ENCODE assay signal across 8 cellular contexts in genomic region chr4:139815646-139816601, GRCh38.
A peak's percentile ranks its signal among the peaks of the same experiment; 100 is the strongest.
DNase-seq lines count a peak whose midpoint lies in the region; ATAC-seq and TF ChIP-seq lines count a peak whose summit lies in the region.

No MANE protein-coding gene starts in this region.

- H3K4me3 ChIP-seq in SK-N-SH (ENCODE audit: low read depth in 2 of 2, low read length in 1 of 2) (peak overlapping the region; percentile 40 to 58), fibroblast of the aortic adventitia (ENCODE audit: low read depth, low read length) (peak overlapping the region; percentile 61), neuron (ENCODE audit: low read length) (peak overlapping the region; percentile 48)

- 29% methylated on average over 24 of the region's 24 CpGs for WGBS in SK-N-SH (ENCODE audit: low lambda C conversion rate)

- DNase-seq in activated CD4-positive, CD25-positive, alpha-beta regulatory T cell treated with anti-CD3 and anti-CD28 coated beads, Interleukin-2, amount 50 U/mL, for 72 hours = no peak
- DNase-seq in SK-N-SH = no peak
- DNase-seq in fibroblast of the aortic adventitia (ENCODE audit: low read depth) = peak; percentile 83
- DNase-seq in posterior vena cava (ENCODE audit: low spot score) = no peak
- no peak for DNase-seq in GM19238 (ENCODE audit: insufficient read length, low spot score)

- H3K9ac ChIP-seq in SK-N-SH = peak overlapping the region; percentile 72

- TF ChIP-seq CTCF in SK-N-SH (IDR thresholded peaks at IDR 0.05) (no peak), fibroblast of the aortic adventitia (IDR thresholded peaks at IDR 0.05; ENCODE audit: insufficient read depth, low read length) (no peak)

- H3K9me2 ChIP-seq in SK-N-SH = no peaks in the 10 kb centered on the region

- peaks cover 6% of the 10 kb centered on the region for H3F3A ChIP-seq in SK-N-SH (replicated peaks; ENCODE audit: insufficient read depth)

- peak overlapping the region; percentile 89 to 92 for H3K27ac ChIP-seq in SK-N-SH (ENCODE audit: low read depth in 2 of 2, low read length in 1 of 2)

- TF ChIP-seq EP300 in SK-N-SH (IDR thresholded peaks at IDR 0.05; ENCODE audit: borderline replicate concordance in 1 of 2, low read depth in 1 of 2, low read length in 1 of 2) = peak in 1 of 2 experiments; percentile 73; a peak in 1 of 4 replicates

- H3K9me3 ChIP-seq in SK-N-SH = no peaks in the 10 kb centered on the region
- H3K9me3 ChIP-seq in neuron (ENCODE audit: low read length) = peaks cover under 1% of the 10 kb centered on the region

- H3K4me1 ChIP-seq in SK-N-SH (ENCODE audit: control insufficient read depth in 1 of 2, insufficient read depth in 2 of 2, low read depth in 1 of 2, low read length in 1 of 2) (peaks cover 18 to 30% of the 10 kb centered on the region in 2 experiments), neuron (ENCODE audit: insufficient read depth, low read length) (peaks cover 37% of the 10 kb centered on the region)

- intact Hi-C loops in posterior vena cava (cut with DNase I) = no loop called here

- H2AFZ ChIP-seq in SK-N-SH (ENCODE audit: low read depth) = peak overlapping the region; percentile 73; the same call in 1 of the 2 replicates
- H2AFZ ChIP-seq in neuron (ENCODE audit: low read depth, low read length) = no peak overlapping the region

- CTCF ChIA-PET in SK-N-SH (lab: Yijun Ruan, JAX) = interaction anchor here (1.0 kb wide), 1 partner anchor 438 kb away, joined by 3 read pairs; no protein-coding TSS in a partner anchor

- no peaks in the 10 kb centered on the region for H3K27me3 ChIP-seq in SK-N-SH (ENCODE audit: insufficient read depth)
- no peaks in the 10 kb centered on the region for H3K27me3 ChIP-seq in neuron (ENCODE audit: insufficient read depth, low read length)

- TF ChIP-seq RAD21 in SK-N-SH (IDR thresholded peaks at IDR 0.05; ENCODE audit: low read length) = no peak

- peak overlapping the region; percentile 72 for H3K4me2 ChIP-seq in SK-N-SH

- H3K79me2 ChIP-seq in SK-N-SH (ENCODE audit: insufficient read depth) = no peaks in the 10 kb centered on the region

- H4K20me1 ChIP-seq in SK-N-SH (ENCODE audit: insufficient read depth) = no peaks in the 10 kb centered on the region

- POLR2A ChIA-PET in SK-N-SH (lab: Yijun Ruan, JAX) = interaction anchor here (1.5 to 1.7 kb wide), 2 partner anchors 7 to 36 kb away, joined by 3 to 4 read pairs; no protein-coding TSS in a partner anchor

- no peaks in the 10 kb centered on the region for H3K36me3 ChIP-seq in SK-N-SH (replicated peaks in 1 of 2; ENCODE audit: control insufficient read depth in 1 of 2, insufficient read depth in 2 of 2, low read length in 1 of 2)
- no peaks in the 10 kb centered on the region for H3K36me3 ChIP-seq in neuron (ENCODE audit: insufficient read depth, low read length)

- peak; percentile 62 to 65 for ATAC-seq in activated CD4-positive, CD25-positive, alpha-beta regulatory T cell treated with anti-CD3 and anti-CD28 coated beads, Interleukin-2, amount 50 U/mL, for 24 hours
- ATAC-seq in HG02642 (IDR thresholded peaks at IDR 0.05; ENCODE audit: poor library complexity, unreplicated experiment) = no peak

TF ChIP-seq in SK-N-SH, 30 proteins besides CTCF, POLR2A, EP300 and RAD21:
- no peak for TF ChIP-seq RFX5 (IDR thresholded peaks at IDR 0.05; ENCODE audit: low read length)
- TF ChIP-seq PBX3 (IDR thresholded peaks at IDR 0.05) = peak; percentile 64
- TF ChIP-seq USF2 (IDR thresholded peaks at IDR 0.05; ENCODE audit: borderline replicate concordance, low read depth, low read length) = no peak
- peak; percentile 61; the same call in 1 of the 2 replicates for TF ChIP-seq NFIC (IDR thresholded peaks at IDR 0.05; ENCODE audit: borderline replicate concordance)
- TF ChIP-seq REST (IDR thresholded peaks at IDR 0.05; ENCODE audit: low read depth, low read length) = 0 out of 2 replicates have a peak, but pooled peaks have one; percentile 13
- no peak for TF ChIP-seq SIN3A (IDR thresholded peaks at IDR 0.05; ENCODE audit: borderline replicate concordance, low read depth, low read length)
- TF ChIP-seq MAX (IDR thresholded peaks at IDR 0.05; ENCODE audit: low read depth) = peak; percentile 54; the same call in 1 of the 2 replicates
- TF ChIP-seq ZBTB33 (IDR thresholded peaks at IDR 0.05; ENCODE audit: borderline replicate concordance, low read depth) = no peak; the same call in 1 of the 2 replicates
- TF ChIP-seq TEAD4 (IDR thresholded peaks at IDR 0.05; ENCODE audit: borderline replicate concordance, insufficient read depth) = peak; percentile 55; the same call in 1 of the 2 replicates
- TF ChIP-seq ELF1 (IDR thresholded peaks at IDR 0.05) = no peak
- TF ChIP-seq GABPA (IDR thresholded peaks at IDR 0.05; ENCODE audit: low read depth) = no peak
- TF ChIP-seq RCOR1 (IDR thresholded peaks at IDR 0.05; ENCODE audit: low read length) = no peak
- TF ChIP-seq YY1 (IDR thresholded peaks at IDR 0.05; ENCODE audit: low read depth) = no peak
- peak; percentile 87 for TF ChIP-seq JUND (IDR thresholded peaks at IDR 0.05)
- peak; percentile 54; the same call in 1 of the 2 replicates for TF ChIP-seq POLR2AphosphoS5 (IDR thresholded peaks at IDR 0.05; ENCODE audit: low read depth, low read length)
- peak; percentile 81 for TF ChIP-seq TCF12 (IDR thresholded peaks at IDR 0.05)
- TF ChIP-seq MEF2A (IDR thresholded peaks at IDR 0.05; ENCODE audit: borderline replicate concordance, low read depth) = peak; percentile 99
- TF ChIP-seq FOSL2 (IDR thresholded peaks at IDR 0.05; ENCODE audit: borderline replicate concordance, low read depth) = peak; percentile 92
